ENCODE assay signal across 18 cellular contexts in genomic region chr2:165109915-165110314, GRCh38.
A peak's percentile ranks its signal among the peaks of the same experiment; 100 is the strongest.
DNase-seq lines count a peak whose midpoint lies in the region; ATAC-seq and TF ChIP-seq lines count a peak whose summit lies in the region.
"Had no signal": no experiment of that assay in that cellular context is flagged by ENCODE, and none has a peak within 500 bp of the region (broad histone marks: within the 10 kb centered on the region; RNA-seq: fewer than 3 reads in every experiment).

No MANE protein-coding gene starts in this region.

- no peaks in the 10 kb centered on the region for H3K79me2 ChIP-seq in mesendoderm (ENCODE audit: control insufficient read depth, insufficient read depth, low read length)

- H3K27ac ChIP-seq in mesendoderm (ENCODE audit: low read depth, low read length): no peak overlapping the region
- H3K27ac ChIP-seq: A549, C4-2B, HL-60 had no signal

- no peak overlapping the region for H3K4ac ChIP-seq in mesendoderm (ENCODE audit: low read depth, low read length)

- H2BK15ac ChIP-seq in mesendoderm (replicated peaks; ENCODE audit: low read depth): no peak overlapping the region

- H3K4me3 ChIP-seq in fibroblast of villous mesenchyme (ENCODE audit: low read depth, low read length): no peak overlapping the region
- H3K4me3 ChIP-seq in mesendoderm (ENCODE audit: low read length): no peak overlapping the region
- H3K4me3 ChIP-seq: A549 had no signal

- no peak for TF ChIP-seq CTCF in fibroblast of villous mesenchyme (IDR thresholded peaks at IDR 0.05; ENCODE audit: insufficient read depth, low read depth, low read length)

- H2BK120ac ChIP-seq in mesendoderm (ENCODE audit: low read depth, low read length): no peak overlapping the region

- no peak overlapping the region for H2BK5ac ChIP-seq in mesendoderm (ENCODE audit: low read length)

- no peak overlapping the region for H3K4me2 ChIP-seq in mesendoderm (ENCODE audit: low read length)
- H3K4me2 ChIP-seq: A549 had no signal

- no peak overlapping the region for H3K9ac ChIP-seq in mesendoderm (ENCODE audit: low read length)

- no peak overlapping the region for H4K8ac ChIP-seq in mesendoderm (ENCODE audit: low read depth, low read length)

- WGBS in mesendoderm (ENCODE audit: extremely low coverage, insufficient coverage, low lambda C conversion rate): no CpG with 5 or more reads among the region's 5 CpGs

- H2AK5ac ChIP-seq in mesendoderm (ENCODE audit: low read length): no peak overlapping the region

- H3K27me3 ChIP-seq in mesendoderm (ENCODE audit: insufficient read depth, low read length, poor library complexity): no peaks in the 10 kb centered on the region
- H3K27me3 ChIP-seq: BE2C had no signal

- H4K5ac ChIP-seq in mesendoderm (ENCODE audit: low read length): no peak overlapping the region

- no peaks in the 10 kb centered on the region for H3K36me3 ChIP-seq in mesendoderm (ENCODE audit: control insufficient read depth, insufficient read depth, low read length)
- H3K36me3 ChIP-seq: BE2C had no signal

- no peak for ATAC-seq in SK-N-SH treated with all-trans-retinoic acid at 6 μM for 48 hours
- ATAC-seq in GM18868 (IDR thresholded peaks at IDR 0.05; ENCODE audit: unreplicated experiment): no peak
- ATAC-seq: A549; CD8-positive, alpha-beta T cell had no signal

- no peak overlapping the region for H3K23ac ChIP-seq in mesendoderm (ENCODE audit: low read length)

- peak; percentile 30 for DNase-seq in HuH-7.5 (ENCODE audit: low spot score)
- peak; percentile 44 for DNase-seq in fibroblast of villous mesenchyme (ENCODE audit: low read depth)
- peak; percentile 46 for DNase-seq in mesendoderm
- no peak for DNase-seq in NCI-H82 treated with DMSO at 0.1 percent for 48 hours (lab: John Stamatoyannopoulos, UW; ENCODE audit: unreplicated experiment)
- no peak for DNase-seq in NCI-H748 (lab: John Stamatoyannopoulos, UW; ENCODE audit: unreplicated experiment)
- DNase-seq: BE2C; CD8-positive, alpha-beta T cell; COR-L47; DMS153; DMS79 treated with DMSO at 0.1 percent for 48 hours; EL; GF-D8; HCEC 1CT had no signal

- H3K56ac ChIP-seq in mesendoderm (ENCODE audit: low read length): no peak overlapping the region

- peaks cover 2% of the 10 kb centered on the region for H3K4me1 ChIP-seq in mesendoderm (ENCODE audit: control insufficient read depth, low read depth, low read length)

- no peak overlapping the region for H3K18ac ChIP-seq in mesendoderm (ENCODE audit: low read length)

- H3K79me1 ChIP-seq in mesendoderm (ENCODE audit: low read length): no peaks in the 10 kb centered on the region

TF ChIP-seq in SK-N-SH treated with all-trans-retinoic acid at 6 μM for 48 hours, 23 proteins besides CTCF, POLR2A, EP300 and RAD21:
- TF ChIP-seq PPARA (CRISPR knock-in tag; IDR thresholded peaks at IDR 0.05; ENCODE audit: borderline replicate concordance) (no peak), TCF4 (CRISPR knock-in tag; IDR thresholded peaks at IDR 0.05; ENCODE audit: borderline replicate concordance) (0 out of 2 replicates have a peak, but pooled peaks have one; percentile 19)

Comparison
In these comparisons a context has a peak if more than half of its experiments do, and no peak if none do; other contexts are left out.
1. DNase-seq: peak in HuH-7.5 (single experiment), fibroblast of villous mesenchyme (single experiment) and mesendoderm (single experiment); none in NCI-H82 treated with DMSO at 0.1 percent for 48 hours (single experiment) and NCI-H748 (single experiment).